Comparison of ENCODE assay signal across 8 cellular contexts in the genomic region with DNA sequence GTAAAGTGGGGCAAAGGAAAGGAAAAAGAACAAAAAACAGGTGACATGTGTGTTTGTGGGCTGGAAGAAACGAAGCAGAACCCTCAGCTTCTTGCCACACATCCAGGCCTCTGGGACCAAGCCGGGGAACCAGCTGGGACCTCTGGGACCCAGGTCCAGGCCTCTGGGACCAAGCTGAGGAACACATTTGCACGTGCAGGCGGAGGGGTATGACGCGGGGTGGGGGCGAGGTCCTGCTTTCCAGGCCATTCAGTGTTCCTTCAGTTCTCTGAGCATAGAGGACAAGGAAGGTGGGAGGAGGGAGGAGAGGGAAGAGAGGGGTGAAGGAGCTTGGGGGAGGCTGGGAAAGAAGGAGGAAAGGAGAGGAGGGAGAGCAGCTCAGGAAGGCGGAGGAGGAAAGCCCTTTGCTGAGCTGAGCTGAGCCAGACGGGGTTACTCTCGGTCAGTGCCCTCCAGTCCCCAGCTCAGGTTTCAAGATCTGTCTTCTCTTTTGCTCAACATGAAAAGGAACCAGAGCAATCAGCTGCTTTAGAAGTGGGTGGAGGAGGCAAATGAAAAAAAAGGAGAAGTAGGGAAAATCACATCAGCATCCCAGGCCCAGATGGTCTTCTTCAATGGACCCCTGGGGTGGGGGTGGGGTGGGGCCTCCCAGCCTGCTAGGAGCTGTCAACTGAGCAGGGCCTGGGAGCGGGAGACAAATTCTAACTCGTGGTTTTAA. TPM values are rescaled to one million over a fixed set of nuclear protein-coding genes. Genes with fewer than 3 reads are reported as not detected.
DNase-seq lines count a peak whose midpoint lies in the region; FAIRE-seq and TF ChIP-seq lines count a peak whose summit lies in the region.

No MANE protein-coding gene starts in this region.

- no peak for FAIRE-seq in frontal cortex (lab: Jason Lieb, UNC)

- H3K9ac ChIP-seq in KMS-11 (no peak overlapping the region), SU-DHL-6 (ENCODE audit: low read length) (no peak overlapping the region), parathyroid adenoma (no peak overlapping the region)

- H3K4me3 ChIP-seq in KMS-11 (IDR thresholded peaks at IDR 0.05; ENCODE audit: insufficient read depth, low read depth, low read length) (no peak overlapping the region), SU-DHL-6 (ENCODE audit: insufficient read depth, low read length, poor library complexity, severe bottlenecking) (no peak overlapping the region), parathyroid adenoma (ENCODE audit: low read depth, low read length) (no peak overlapping the region)

- DNase-seq in GF-D8 (lab: John Stamatoyannopoulos, UW) (peak; percentile 88), H4 (ENCODE audit: low spot score) (peak; percentile 92), frontal cortex (ENCODE audit: low spot score in 2 of 2) (peak; percentile 60 to 71), NCI-H1048 (lab: John Stamatoyannopoulos, UW) (no peak), activated T-cell treated with anti-CD3 and anti-CD28 coated beads for 4 hours (no peak)

- no peaks in the 10 kb centered on the region for H3K27me3 ChIP-seq in KMS-11 (ENCODE audit: insufficient read depth, low read depth)
- H3K27me3 ChIP-seq in SU-DHL-6 (ENCODE audit: low read length) = no peaks in the 10 kb centered on the region
- no peaks in the 10 kb centered on the region for H3K27me3 ChIP-seq in parathyroid adenoma (ENCODE audit: control insufficient read depth, insufficient read depth, low read length)

- TF ChIP-seq CTCF in KMS-11 (conservative IDR thresholded peaks at IDR 0.05; ENCODE audit: low read depth, low read length) = no peak
- TF ChIP-seq CTCF in SU-DHL-6 (IDR thresholded peaks at IDR 0.05; ENCODE audit: insufficient read depth, low read length, poor library complexity, severe bottlenecking) = no peak
- no peak for TF ChIP-seq CTCF in parathyroid adenoma (IDR thresholded peaks at IDR 0.05)

- H3K4me2 ChIP-seq in KMS-11 (0 out of 2 replicates have a peak overlapping the region, but pooled peaks have one; percentile 33), SU-DHL-6 (ENCODE audit: low read depth, low read length, poor library complexity, severe bottlenecking) (peak overlapping the region; percentile 1), parathyroid adenoma (ENCODE audit: low read length) (peak overlapping the region; percentile 39)

- H3K9me2 ChIP-seq in SU-DHL-6 (replicated peaks; ENCODE audit: insufficient read depth, low read length) = no peaks in the 10 kb centered on the region

- H3F3A ChIP-seq in SU-DHL-6 (ENCODE audit: insufficient read depth) = no peaks in the 10 kb centered on the region

- H3K9me3 ChIP-seq in SU-DHL-6 (ENCODE audit: insufficient read depth, low read length) = no peaks in the 10 kb centered on the region
- H3K9me3 ChIP-seq in parathyroid adenoma (ENCODE audit: control insufficient read depth, low read length) = no peaks in the 10 kb centered on the region

- H3K36me3 ChIP-seq in KMS-11 (ENCODE audit: insufficient read depth) = no peaks in the 10 kb centered on the region
- H3K36me3 ChIP-seq in SU-DHL-6 (ENCODE audit: low read length) = no peaks in the 10 kb centered on the region
- H3K36me3 ChIP-seq in parathyroid adenoma (ENCODE audit: control insufficient read depth, insufficient read depth, low read length) = no peaks in the 10 kb centered on the region

- H2AFZ ChIP-seq in KMS-11 (ENCODE audit: low read depth) (no peak overlapping the region), SU-DHL-6 (ENCODE audit: low read depth, low read length, severe bottlenecking) (no peak overlapping the region), parathyroid adenoma (peak overlapping the region; percentile 31)

- H3K4me1 ChIP-seq in KMS-11 (ENCODE audit: low read depth, poor library complexity, severe bottlenecking) = peaks cover 28% of the 10 kb centered on the region
- H3K4me1 ChIP-seq in parathyroid adenoma = peaks cover 27% of the 10 kb centered on the region

- no peak overlapping the region for H3K27ac ChIP-seq in KMS-11
- H3K27ac ChIP-seq in SU-DHL-6 (ENCODE audit: low read depth, low read length) = no peak overlapping the region
- peak overlapping the region; percentile 91 for H3K27ac ChIP-seq in parathyroid adenoma

- H4K20me1 ChIP-seq in KMS-11 (ENCODE audit: insufficient read depth) = no peaks in the 10 kb centered on the region
- no peaks in the 10 kb centered on the region for H4K20me1 ChIP-seq in SU-DHL-6 (ENCODE audit: low read depth, low read length)

- H3K79me2 ChIP-seq in KMS-11 (ENCODE audit: insufficient read depth, low read depth) (no peaks in the 10 kb centered on the region), SU-DHL-6 (ENCODE audit: insufficient read depth, low read length) (no peaks in the 10 kb centered on the region), parathyroid adenoma (no peaks in the 10 kb centered on the region)

RNA-seq across cellular contexts. Expression of a gene that starts 59.1 kb away (rescaled TPM):
- 10.9 and 11.6 TPM in 2 replicates for total RNA-seq in H4 (2014; rRNA removed; shearing (Covaris generic))
- 28.5 TPM for total RNA-seq in frontal cortex

Comparison
In these comparisons a context has a peak if more than half of its experiments do, and no peak if none do; other contexts are left out.
1. DNase-seq: peak in GF-D8 (single experiment), H4 (single experiment) and frontal cortex (2 of 2); none in NCI-H1048 (single experiment) and activated T-cell treated with anti-CD3 and anti-CD28 coated beads for 4 hours (single experiment).
2. Peak in every context shown above with its lines, with median percentiles within 50 percentile points of each other: H3K4me2 ChIP-seq.